8 cellular contexts compared by ENCODE assay signal in the genomic region with DNA sequence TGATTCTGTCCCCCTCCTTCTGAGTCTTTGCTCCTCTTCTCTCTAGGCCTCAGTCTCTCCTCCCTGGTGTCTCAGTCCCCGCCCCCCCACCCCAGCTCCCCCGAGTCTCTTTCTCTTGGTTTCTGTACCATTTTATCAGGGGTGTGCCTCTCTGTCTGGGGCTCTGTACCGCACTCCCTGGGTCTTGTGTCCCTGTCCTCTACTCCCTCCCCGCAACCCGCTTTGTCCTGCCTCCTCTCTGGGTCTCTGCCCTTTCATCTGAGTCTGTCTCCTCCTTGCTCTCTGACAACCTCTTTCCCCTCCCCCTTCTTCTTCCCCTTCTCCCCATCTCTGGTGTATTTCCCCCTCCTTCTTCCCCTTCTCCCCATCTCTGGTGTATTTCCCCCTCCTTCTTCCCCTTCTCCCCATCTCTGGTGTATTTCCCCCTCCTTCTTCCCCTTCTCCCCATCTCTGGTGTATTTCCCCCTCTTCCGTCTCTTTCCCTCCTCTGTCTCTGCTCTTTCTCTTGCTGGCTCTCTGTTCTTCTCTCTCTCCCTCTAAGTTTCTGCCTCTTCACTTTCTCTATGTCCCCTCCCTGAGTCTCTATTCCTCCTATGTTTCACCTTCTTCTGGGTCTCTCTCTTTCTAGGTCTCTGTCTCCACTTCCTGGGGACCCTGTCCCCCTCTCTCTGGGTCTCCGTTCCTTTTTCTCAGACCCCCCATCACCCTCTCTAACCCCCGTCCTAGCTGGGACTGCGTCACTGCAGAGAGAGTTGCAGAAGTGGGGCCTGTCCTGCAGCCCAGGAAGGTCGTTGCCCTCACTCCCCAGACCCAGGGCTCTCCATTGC. TPM values are rescaled to one million over a fixed set of nuclear protein-coding genes. Genes with fewer than 3 reads are reported as not detected.
DNase-seq lines count a peak whose midpoint lies in the region; FAIRE-seq and TF ChIP-seq lines count a peak whose summit lies in the region.

No MANE protein-coding gene starts in this region.

- peaks cover 4 to 29% (median 19%) of the 10 kb centered on the region in 5 donors for H3K9me3 Mint-ChIP-seq in CD8-positive, alpha-beta memory T cell
- H3K9me3 Mint-ChIP-seq in brain (peaks cover 0 to 83% (median 42%) of the 10 kb centered on the region in 5 experiments), nephron progenitor cell (peaks cover 37% of the 10 kb centered on the region)

- peaks cover 40 to 69% (median 68%) of the 10 kb centered on the region in 3 donors for H3K4me1 Mint-ChIP-seq in CD8-positive, alpha-beta memory T cell
- peaks cover 72% of the 10 kb centered on the region for H3K4me1 Mint-ChIP-seq in brain
- H3K4me1 Mint-ChIP-seq in nephron progenitor cell = peaks cover 63% of the 10 kb centered on the region

- peaks cover 2 to 5% (median 2%) of the 10 kb centered on the region in 3 donors for H3K36me3 Mint-ChIP-seq in CD8-positive, alpha-beta memory T cell
- H3K36me3 Mint-ChIP-seq in brain (no peaks in the 10 kb centered on the region), nephron progenitor cell (ENCODE audit: low read depth) (peaks cover 16% of the 10 kb centered on the region)

- H3K4me3 Mint-ChIP-seq in CD8-positive, alpha-beta memory T cell = peak overlapping the region; percentile 50 to 67 (median 63)
- H3K4me3 Mint-ChIP-seq in brain = peak overlapping the region in 3 of 5 experiments; percentile 87 to 98 (median 91)
- peak overlapping the region; percentile 93 for H3K4me3 Mint-ChIP-seq in nephron progenitor cell

- H3K4me3 ChIP-seq in CD8-positive, alpha-beta memory T cell (ENCODE audit: low read length) = no peak overlapping the region

- no peaks in the 10 kb centered on the region for H3K9me3 ChIP-seq in CD8-positive, alpha-beta memory T cell (ENCODE audit: low read length)

- H3K27me3 ChIP-seq in CD8-positive, alpha-beta memory T cell (ENCODE audit: insufficient read depth, low read length, poor library complexity, severe bottlenecking) = peaks cover 46% of the 10 kb centered on the region

- POLR2A ChIA-PET in CD8-positive, alpha-beta memory T cell (lab: Charles Lee) = no interaction called here

- H3K27ac Mint-ChIP-seq in CD8-positive, alpha-beta memory T cell = peak overlapping the region in 6 of 8 donors; percentile 0 to 96 (median 65)
- peak overlapping the region in 3 of 5 experiments; percentile 53 to 100 (median 98) for H3K27ac Mint-ChIP-seq in brain
- H3K27ac Mint-ChIP-seq in nephron progenitor cell = peak overlapping the region; percentile 69

- CTCF ChIA-PET in CD8-positive, alpha-beta memory T cell (lab: Charles Lee) = no interaction called here

- H3K27ac ChIP-seq in CD8-positive, alpha-beta memory T cell (ENCODE audit: low read depth, low read length) = peak overlapping the region; percentile 34

- DNase-seq in CD8-positive, alpha-beta memory T cell = no peak
- DNase-seq in HT-29 (ENCODE audit: low spot score) (peak; percentile 49), nephron progenitor cell (peak; percentile 29), RCC 7860 (ENCODE audit: low spot score) (no peak), NCI-H226 (no peak), NCI-H526 treated with DMSO at 0.1 percent for 48 hours (lab: John Stamatoyannopoulos, UW) (no peak), hippocampal formation (lab: John Stamatoyannopoulos, UW) (no peak)

- peaks cover 48% of the 10 kb centered on the region for H3K4me1 ChIP-seq in CD8-positive, alpha-beta memory T cell (ENCODE audit: insufficient read depth, low read length)

- TF ChIP-seq CTCF in brain (conservative IDR thresholded peaks at IDR 0.05) = no peak
- TF ChIP-seq CTCF in nephron progenitor cell (IDR thresholded peaks at IDR 0.05) = no peak

- H3K27me3 Mint-ChIP-seq in CD8-positive, alpha-beta memory T cell = peaks cover 68 to 76% of the 10 kb centered on the region in 2 donors
- peaks cover 51% of the 10 kb centered on the region for H3K27me3 Mint-ChIP-seq in brain
- H3K27me3 Mint-ChIP-seq in nephron progenitor cell (ENCODE audit: low read depth, poor library complexity) = peaks cover 24% of the 10 kb centered on the region

- no peak for FAIRE-seq in RCC 7860 (lab: Jason Lieb, UNC)

- H3K36me3 ChIP-seq in CD8-positive, alpha-beta memory T cell (ENCODE audit: insufficient read depth, low read length) = no peaks in the 10 kb centered on the region

RNA-seq across cellular contexts. Expression of gene KCNC3, which starts 2.2 kb away (rescaled TPM):
- under 1 TPM; 0.68 to 0.73 TPM for total RNA-seq in CD8-positive, alpha-beta memory T cell
- not detected for polyA plus RNA-seq in CD8-positive, alpha-beta memory T cell
- 3.5 and 7.1 TPM in 2 replicates for total RNA-seq in HT-29 (2014; rRNA removed; shearing (Covaris generic))
- 12.3 TPM for polyA plus RNA-seq in brain (ENCODE audit: insufficient read depth, low read depth, low replicate concordance)

RNA-seq across cellular contexts. Expression of gene NAPSA, which starts 34.0 kb away (rescaled TPM):
- total RNA-seq in CD8-positive, alpha-beta memory T cell = 10 to 100 TPM; 19.7 to 22.5 TPM
- polyA plus RNA-seq in CD8-positive, alpha-beta memory T cell = 1.6 TPM
- 0.08 and 1.2 TPM in 2 replicates for total RNA-seq in HT-29 (2014; rRNA removed; shearing (Covaris generic))
- 0.17 TPM for polyA plus RNA-seq in brain (ENCODE audit: insufficient read depth, low read depth, low replicate concordance)

RNA-seq across cellular contexts. Expression of gene NR1H2, which starts 44.9 kb away (rescaled TPM):
- 10 to 100 TPM; 79.7 to 82.3 TPM for total RNA-seq in CD8-positive, alpha-beta memory T cell
- polyA plus RNA-seq in CD8-positive, alpha-beta memory T cell = 95.5 TPM
- total RNA-seq in HT-29 (2014; rRNA removed; shearing (Covaris generic)) = 111 and 113 TPM in 2 replicates
- 79.4 TPM for polyA plus RNA-seq in brain (ENCODE audit: insufficient read depth, low read depth, low replicate concordance)

RNA-seq across cellular contexts. Expression of gene POLD1, which starts 52.7 kb away (rescaled TPM):
- total RNA-seq in CD8-positive, alpha-beta memory T cell = 100 to 1,000 TPM; 154 to 160 TPM
- 29.4 TPM for polyA plus RNA-seq in CD8-positive, alpha-beta memory T cell
- 256 and 257 TPM in 2 replicates for total RNA-seq in HT-29 (2014; rRNA removed; shearing (Covaris generic))
- 29.2 TPM for polyA plus RNA-seq in brain (ENCODE audit: insufficient read depth, low read depth, low replicate concordance)

Comparison
In these comparisons a context has a peak if more than half of its experiments do, and no peak if none do; other contexts are left out.
1. DNase-seq: peak in HT-29 (single experiment) and nephron progenitor cell (single experiment); none in CD8-positive, alpha-beta memory T cell (0 of 5), RCC 7860 (single experiment), NCI-H226 (single experiment), NCI-H526 treated with DMSO at 0.1 percent for 48 hours (single experiment) and hippocampal formation (0 of 2).
2. Peak in every context shown above with its lines, with median percentiles within 50 percentile points of each other: H3K27ac Mint-ChIP-seq and H3K4me3 Mint-ChIP-seq.